8 cellular contexts compared by ENCODE assay signal in the genomic region with DNA sequence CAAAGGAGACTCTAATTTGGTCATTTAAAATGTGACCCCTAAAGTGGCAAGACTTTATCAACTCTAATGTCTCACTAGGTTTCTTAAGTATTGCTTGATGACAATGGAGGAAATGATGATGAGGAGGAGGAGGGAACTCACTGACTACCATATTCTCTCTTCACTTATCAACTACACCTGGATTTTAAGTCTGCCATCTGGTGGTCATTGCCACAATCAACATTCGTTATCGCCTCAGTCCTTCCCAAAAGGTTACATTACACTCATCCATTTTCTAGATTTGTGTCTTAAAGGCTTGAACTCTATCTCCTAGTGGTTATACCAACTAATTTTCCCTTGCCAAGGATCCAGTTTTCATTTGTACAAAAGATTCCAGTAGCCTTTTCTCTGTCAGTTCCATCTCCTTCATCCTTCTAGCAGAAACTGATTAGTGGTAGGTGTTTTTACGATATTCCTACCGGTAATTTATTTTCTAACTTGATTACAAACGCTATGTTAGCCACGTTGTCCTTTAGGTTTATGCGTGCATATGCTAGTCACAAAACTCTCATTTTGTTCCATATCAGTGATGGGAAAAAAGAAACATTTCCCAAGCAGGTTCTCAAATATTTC.
DNase-seq lines count a peak whose midpoint lies in the region; ATAC-seq and TF ChIP-seq lines count a peak whose summit lies in the region.

No MANE protein-coding gene starts in this region.

- no peak for ATAC-seq in HG03159 (IDR thresholded peaks at IDR 0.05; ENCODE audit: unreplicated experiment)

- DNase-seq in NCI-H510A treated with DMSO at 0.1 percent for 48 hours (lab: John Stamatoyannopoulos, UW) (peak; percentile 26), NCI-H510A (lab: John Stamatoyannopoulos, UW) (no peak), HL-60 (ENCODE audit: low read depth in 1 of 2, low spot score in 1 of 2) (peak in 1 of 2 experiments; percentile 35), left kidney (ENCODE audit: low read depth, low spot score) (peak; percentile 50)
- no peak for DNase-seq in activated effector memory CD4-positive, alpha-beta T cell treated with anti-CD3 and anti-CD28 coated beads, Interleukin-2, amount 50 U/mL, for 16 hours
- DNase-seq in activated CD8-positive, alpha-beta memory T cell treated with anti-CD3 and anti-CD28 coated beads, Interleukin-2, amount 50 U/mL, for 48 hours = no peak

- TF ChIP-seq CTCF in HL-60 (IDR thresholded peaks at IDR 0.05; ENCODE audit: insufficient read depth, low read length) (peak; percentile 40), VCaP (conservative IDR thresholded peaks at IDR 0.05) (peak; percentile 79)

- H3K4me3 ChIP-seq in HL-60 (replicated peaks; ENCODE audit: insufficient read depth, low read length) = no peak overlapping the region

- no peak overlapping the region for H3K27ac ChIP-seq in HL-60 (replicated peaks)
- H3K27ac ChIP-seq in VCaP = no peak overlapping the region

- H3K27me3 ChIP-seq in HL-60 (ENCODE audit: insufficient read depth, poor library complexity, severe bottlenecking) = no peaks in the 10 kb centered on the region

Comparison
In these comparisons a context has a peak if more than half of its experiments do, and no peak if none do; other contexts are left out.
1. DNase-seq: peak in NCI-H510A treated with DMSO at 0.1 percent for 48 hours (single experiment) and left kidney (single experiment); none in NCI-H510A (single experiment), activated effector memory CD4-positive, alpha-beta T cell treated with anti-CD3 and anti-CD28 coated beads, Interleukin-2, amount 50 U/mL, for 16 hours (single experiment) and activated CD8-positive, alpha-beta memory T cell treated with anti-CD3 and anti-CD28 coated beads, Interleukin-2, amount 50 U/mL, for 48 hours (single experiment).